23 cellular contexts compared by ENCODE assay signal in genomic region chr11:86181379-86181778, GRCh38.
"Had no signal": no experiment of that assay in that cellular context is flagged by ENCODE, and none has a peak within 500 bp of the region (broad histone marks: within the 10 kb centered on the region; RNA-seq: fewer than 3 reads in every experiment).

No MANE protein-coding gene starts in this region.

- H3K4me3 ChIP-seq: esophagus muscularis mucosa, gastroesophageal sphincter, heart right ventricle, left lung, mucosa of descending colon, right lobe of liver, thyroid gland, vagina had no signal

- H3K27me3 ChIP-seq: esophagus muscularis mucosa, foreskin keratinocyte, gastroesophageal sphincter, heart right ventricle, left lung, right lobe of liver, thyroid gland, vagina had no signal

- ATAC-seq: foreskin keratinocyte; gastroesophageal sphincter; heart right ventricle; left cardiac atrium; left lung; mucosa of descending colon; natural killer cell treated with Interleukin-12 subunit alpha and Interleukin-12 subunit beta and Interleukin-15 and Interleukin-18, amount 100 ng/mL, for 72 hours; right lobe of liver; stimulated activated naive B cell treated with anti-CD40 and anti-IgM and Interleukin-4, amounts not matched to agents 10 μg/mL and 1 μg/mL and 100 μg/mL, for 72 hours had no signal

- DNase-seq: dermis blood vessel endothelial cell; effector memory CD4-positive, alpha-beta T cell; foreskin keratinocyte; glutamatergic neuron; heart right ventricle; hippocampal formation; left cardiac atrium; left lung; mesenchymal stem cell; mucosa of descending colon; naive B cell; right lobe of liver; small intestine; stimulated activated CD4-positive, alpha-beta T cell treated with anti-CD3 and anti-CD28 coated beads, Interleukin-15, amount 100 ng/mL, for 24 hours; stimulated activated CD4-positive, alpha-beta T cell treated with anti-CD3 and anti-CD28 coated beads, Interleukin-2, amount 100 ng/mL, for 48 hours; stimulated activated naive B cell treated with anti-CD40 and anti-IgM and Interleukin-4, amounts not matched to agents 10 μg/mL and 1 μg/mL and 100 μg/mL, for 72 hours; thyroid gland; trophoblast cell had no signal

- H3K27ac ChIP-seq: esophagus muscularis mucosa, gastroesophageal sphincter, parathyroid adenoma, right lobe of liver, thyroid gland, vagina had no signal

- H3K36me3 ChIP-seq: esophagus muscularis mucosa, gastroesophageal sphincter, heart right ventricle, left lung, right lobe of liver, thyroid gland, vagina had no signal

- H3K9me3 ChIP-seq: esophagus muscularis mucosa, gastroesophageal sphincter, heart right ventricle, left lung, mucosa of descending colon, right lobe of liver, thyroid gland, vagina had no signal
